In genomic region chr12:124654666-124655316, GRCh38 we compare ENCODE assay signal across 9 cellular contexts.
A peak's percentile ranks its signal among the peaks of the same experiment; 100 is the strongest.
DNase-seq lines count a peak whose midpoint lies in the region; ATAC-seq and TF ChIP-seq lines count a peak whose summit lies in the region.
"Had no signal": no experiment of that assay in that cellular context is flagged by ENCODE, and none has a peak within 500 bp of the region (broad histone marks: within the 10 kb centered on the region; RNA-seq: fewer than 3 reads in every experiment).

No MANE protein-coding gene starts in this region.

- H3K4me3 Mint-ChIP-seq in mesothelial cell of epicardium: no peak overlapping the region
- no peak overlapping the region for H3K4me3 Mint-ChIP-seq in activated CD4-positive, alpha-beta T cell treated with anti-CD3 and anti-CD28 coated beads for 36 hours
- H3K4me3 Mint-ChIP-seq: activated naive CD4-positive, alpha-beta T cell treated with anti-CD3 and anti-CD28 coated beads for 36 hours had no signal

- H3K36me3 Mint-ChIP-seq in mesothelial cell of epicardium: peaks cover 2% of the 10 kb centered on the region
- no peaks in the 10 kb centered on the region for H3K36me3 Mint-ChIP-seq in activated CD4-positive, alpha-beta T cell treated with anti-CD3 and anti-CD28 coated beads for 36 hours (ENCODE audit: low read depth)

- H3K4me3 ChIP-seq in duodenal mucosa (ENCODE audit: low read depth in 1 of 2, low read length in 2 of 2) (no peak overlapping the region), upper lobe of left lung (peak overlapping the region in 2 of 4 donors; percentile 4 to 29)

- H3K27me3 ChIP-seq in duodenal mucosa (ENCODE audit: control insufficient read depth in 1 of 2, insufficient read depth in 2 of 2, low read length in 2 of 2): no peaks in the 10 kb centered on the region
- no peaks in the 10 kb centered on the region for H3K27me3 ChIP-seq in upper lobe of left lung

- TF ChIP-seq CTCF in mesothelial cell of epicardium (IDR thresholded peaks at IDR 0.05; ENCODE audit: unreplicated experiment): no peak
- no peak for TF ChIP-seq CTCF in upper lobe of left lung (IDR thresholded peaks at IDR 0.05)

- H3K27ac Mint-ChIP-seq in mesothelial cell of epicardium: peak overlapping the region; percentile 91
- H3K27ac Mint-ChIP-seq in activated CD4-positive, alpha-beta T cell treated with anti-CD3 and anti-CD28 coated beads for 36 hours: no peak overlapping the region
- H3K27ac Mint-ChIP-seq: activated naive CD4-positive, alpha-beta T cell treated with anti-CD3 and anti-CD28 coated beads for 36 hours had no signal

- TF ChIP-seq EP300 in upper lobe of left lung (IDR thresholded peaks at IDR 0.05): no peak

- 48 to 65% methylated on average over 21 of the region's 21 CpGs for WGBS in upper lobe of left lung, 2 donors

- DNase-seq in NCI-H2196 treated with DMSO at 0.1 percent for 48 hours (lab: John Stamatoyannopoulos, UW; ENCODE audit: unreplicated experiment): peak; percentile 57
- no peak for DNase-seq in NCI-H2196 (lab: John Stamatoyannopoulos, UW; ENCODE audit: unreplicated experiment)
- DNase-seq in mesothelial cell of epicardium (ENCODE audit: low spot score in 2 of 2, unreplicated experiment in 2 of 2): peak in 1 of 2 experiments; percentile 69
- DNase-seq in upper lobe of left lung: peak in 1 of 2 donors; percentile 92
- no peak for DNase-seq in activated gamma-delta T cell treated with Interleukin-2 at 50 U/mL for 16 hours
- no peak for DNase-seq in activated CD4-positive, alpha-beta T cell treated with anti-CD3 and anti-CD28 coated beads for 36 hours
- DNase-seq: activated naive CD4-positive, alpha-beta T cell treated with anti-CD3 and anti-CD28 coated beads for 36 hours had no signal

- H3K9me3 ChIP-seq in duodenal mucosa (ENCODE audit: control insufficient read depth in 1 of 2, low read length in 2 of 2) (no peaks in the 10 kb centered on the region), upper lobe of left lung (no peaks in the 10 kb centered on the region)

- CTCF ChIA-PET in activated CD4-positive, alpha-beta T cell treated with anti-CD3 and anti-CD28 coated beads for 36 hours (lab: Charles Lee): interaction anchor here (0.6 kb wide), 1 partner anchor 65 kb away, joined by 3 read pairs; no protein-coding TSS in a partner anchor

- ATAC-seq in upper lobe of left lung (ENCODE audit: low FRiP score in 2 of 2) (peak; percentile 47 to 64), HG03439 (IDR thresholded peaks at IDR 0.05; ENCODE audit: unreplicated experiment) (no peak)
- ATAC-seq in activated CD4-positive, alpha-beta T cell treated with anti-CD3 and anti-CD28 coated beads for 36 hours: no peak

- peaks cover 2% of the 10 kb centered on the region for H3K27me3 Mint-ChIP-seq in mesothelial cell of epicardium (ENCODE audit: low read depth)
- H3K27me3 Mint-ChIP-seq in activated CD4-positive, alpha-beta T cell treated with anti-CD3 and anti-CD28 coated beads for 36 hours: peaks cover 3% of the 10 kb centered on the region

- H3K36me3 ChIP-seq in duodenal mucosa (ENCODE audit: control insufficient read depth in 1 of 2, insufficient read depth in 2 of 2, low read length in 2 of 2) (no peaks in the 10 kb centered on the region), upper lobe of left lung (no peaks in the 10 kb centered on the region)

- intact Hi-C loops in activated CD4-positive, alpha-beta T cell treated with anti-CD3 and anti-CD28 coated beads for 36 hours (cut with DNase I, micrococcal nuclease): no loop called here

- H3K4me1 ChIP-seq in duodenal mucosa (ENCODE audit: control insufficient read depth in 1 of 2, insufficient read depth in 2 of 2, low read length in 2 of 2): peaks cover 9 to 11% of the 10 kb centered on the region in 2 donors
- peaks cover 24 to 46% (median 32%) of the 10 kb centered on the region in 4 donors for H3K4me1 ChIP-seq in upper lobe of left lung

- H3K9me3 Mint-ChIP-seq in mesothelial cell of epicardium: peaks cover 3% of the 10 kb centered on the region
- H3K9me3 Mint-ChIP-seq in activated CD4-positive, alpha-beta T cell treated with anti-CD3 and anti-CD28 coated beads for 36 hours (ENCODE audit: low read depth): no peaks in the 10 kb centered on the region

- POLR2A ChIA-PET in activated CD4-positive, alpha-beta T cell treated with anti-CD3 and anti-CD28 coated beads for 36 hours (lab: Charles Lee): no interaction called here

- H3K27ac ChIP-seq in duodenal mucosa (ENCODE audit: low read depth, low read length) (peak overlapping the region; percentile 17), upper lobe of left lung (peak overlapping the region; percentile 62 to 92 (median 78))

- no peak overlapping the region for H3K9ac ChIP-seq in duodenal mucosa (ENCODE audit: low read depth in 1 of 2, low read length in 2 of 2)

- peaks cover 18% of the 10 kb centered on the region for H3K4me1 Mint-ChIP-seq in mesothelial cell of epicardium
- no peaks in the 10 kb centered on the region for H3K4me1 Mint-ChIP-seq in activated CD4-positive, alpha-beta T cell treated with anti-CD3 and anti-CD28 coated beads for 36 hours

- TF ChIP-seq POLR2A in upper lobe of left lung (IDR thresholded peaks at IDR 0.05): no peak

Comparison
In these comparisons a context has a peak if more than half of its experiments do, and no peak if none do; other contexts are left out.
1. ATAC-seq: peak in upper lobe of left lung (2 of 2); none in HG03439 (single experiment) and activated CD4-positive, alpha-beta T cell treated with anti-CD3 and anti-CD28 coated beads for 36 hours (single experiment).